In genomic region chr17:64564098-64564497, GRCh38 we compare ENCODE assay signal across 1 cellular context.
TF ChIP-seq lines count a peak whose summit lies in the region.

No MANE protein-coding gene starts in this region.

TF ChIP-seq in IMR-90, 13 proteins besides CTCF, POLR2A, EP300 and RAD21:
- no peak for TF ChIP-seq SMC3 (IDR thresholded peaks at IDR 0.05; ENCODE audit: low read depth, low read length)
- no peak for TF ChIP-seq CEBPB (IDR thresholded peaks at IDR 0.05; ENCODE audit: low read depth, low read length)
- TF ChIP-seq RCOR1 (IDR thresholded peaks at IDR 0.05; ENCODE audit: insufficient replicate concordance, low read length) = no peak
- TF ChIP-seq, protein P1, sequence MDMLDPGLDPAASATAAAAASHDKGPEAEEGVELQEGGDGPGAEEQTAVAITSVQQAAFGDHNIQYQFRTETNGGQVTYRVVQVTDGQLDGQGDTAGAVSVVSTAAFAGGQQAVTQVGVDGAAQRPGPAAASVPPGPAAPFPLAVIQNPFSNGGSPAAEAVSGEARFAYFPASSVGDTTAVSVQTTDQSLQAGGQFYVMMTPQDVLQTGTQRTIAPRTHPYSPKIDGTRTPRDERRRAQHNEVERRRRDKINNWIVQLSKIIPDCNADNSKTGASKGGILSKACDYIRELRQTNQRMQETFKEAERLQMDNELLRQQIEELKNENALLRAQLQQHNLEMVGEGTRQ (IDR thresholded peaks at IDR 0.05; ENCODE audit: low read depth, low read length) = no peak
- no peak for TF ChIP-seq MAZ (IDR thresholded peaks at IDR 0.05; ENCODE audit: borderline replicate concordance, low read depth, low read length)
- TF ChIP-seq RFX5 (IDR thresholded peaks at IDR 0.05; ENCODE audit: low read depth, low read length) = no peak
